14 cellular contexts compared by ENCODE assay signal in genomic region chr2:43745457-43745856, GRCh38. TPM values are rescaled to one million over a fixed set of nuclear protein-coding genes. Genes with fewer than 3 reads are reported as not detected.
DNase-seq lines count a peak whose midpoint lies in the region; ATAC-seq and TF ChIP-seq lines count a peak whose summit lies in the region.
"Had no signal": no experiment of that assay in that cellular context is flagged by ENCODE, and none has a peak within 500 bp of the region (broad histone marks: within the 10 kb centered on the region; RNA-seq: fewer than 3 reads in every experiment).

No MANE protein-coding gene starts in this region.

- H3K27ac ChIP-seq in sigmoid colon: peak overlapping the region in 3 of 4 donors; percentile 36 to 67 (median 61)
- H3K27ac ChIP-seq: prostate gland had no signal

- no peak for TF ChIP-seq POLR2A in sigmoid colon (IDR thresholded peaks at IDR 0.05)

- H3K9me3 ChIP-seq in sigmoid colon: no peaks in the 10 kb centered on the region
- H3K9me3 ChIP-seq: prostate gland had no signal

- no peaks in the 10 kb centered on the region for H3K27me3 ChIP-seq in sigmoid colon

- H3K4me3 ChIP-seq in astrocyte of the spinal cord (ENCODE audit: low read depth, low read length) (no peak overlapping the region), sigmoid colon (no peak overlapping the region)
- H3K4me3 ChIP-seq: prostate gland had no signal

- in situ Hi-C loops in astrocyte of the spinal cord (cut with HindIII; ENCODE audit: low sequenced_read_pairs): no loop called here

- TF ChIP-seq CTCF in astrocyte of the spinal cord (IDR thresholded peaks at IDR 0.05; ENCODE audit: low read depth, low read length) (no peak), sigmoid colon (IDR thresholded peaks at IDR 0.05) (no peak)

- peaks cover 0 to 20% (median 12%) of the 10 kb centered on the region in 4 donors for H3K4me1 ChIP-seq in sigmoid colon
- H3K4me1 ChIP-seq: prostate gland had no signal

- 80 to 86% methylated on average over 3 of the region's 3 CpGs for WGBS in sigmoid colon, 2 donors

- no peak for TF ChIP-seq EP300 in sigmoid colon (IDR thresholded peaks at IDR 0.05)

- DNase-seq in GM03348 (ENCODE audit: low spot score) (peak; percentile 69), astrocyte of the spinal cord (ENCODE audit: low read depth, low spot score) (peak; percentile 67), iris pigment epithelial cell (ENCODE audit: low read depth) (peak; percentile 53), sigmoid colon (no peak), iPS-NIHi11 (ENCODE audit: low spot score) (no peak), COR-L47 (lab: John Stamatoyannopoulos, UW) (no peak)
- no peak for DNase-seq in stimulated activated CD4-positive, alpha-beta T cell treated with anti-CD3 and anti-CD28 coated beads, Interleukin-4, amount 100 ng/mL, for 1 hour
- DNase-seq: activated T-cell treated with anti-CD3 and anti-CD28 coated beads, Interleukin-2, amount 50 U/mL, for 4 hours; NCI-H1092; NCI-H345; PC-3 had no signal

- intact Hi-C loops in sigmoid colon (cut with DNase I): no loop called here

- H3K36me3 ChIP-seq in sigmoid colon: peaks cover 0 to 35% (median 0%) of the 10 kb centered on the region in 4 donors
- H3K36me3 ChIP-seq: prostate gland had no signal

- no peak for ATAC-seq in HG03025 (IDR thresholded peaks at IDR 0.05; ENCODE audit: low FRiP score, unreplicated experiment)
- ATAC-seq: activated T-cell treated with anti-CD3 and anti-CD28 coated beads, Interleukin-2, amount 50 U/mL, for 4 hours; PC-3; stimulated activated effector memory CD8-positive, alpha-beta T cell treated with anti-CD3 and anti-CD28 coated beads, Interleukin-12 subunit alpha, Interleukin-12 subunit beta, amount 100 ng/mL, for 72 hours had no signal

RNA-seq across cellular contexts. Expression of gene DYNC2LI1, which starts 28.4 kb away (rescaled TPM):
- 10 to 100 TPM; 15.1 to 32.1 (median 25.1) TPM for total RNA-seq in sigmoid colon
- polyA plus RNA-seq in sigmoid colon: 10 to 100 TPM; 11.7 to 27.6 (median 26.8) TPM

Comparison
In these comparisons a context has a peak if more than half of its experiments do, and no peak if none do; other contexts are left out.
1. DNase-seq: peak in GM03348 (single experiment), astrocyte of the spinal cord (single experiment) and iris pigment epithelial cell (single experiment); none in sigmoid colon (single experiment), iPS-NIHi11 (single experiment), COR-L47 (single experiment) and stimulated activated CD4-positive, alpha-beta T cell treated with anti-CD3 and anti-CD28 coated beads, Interleukin-4, amount 100 ng/mL, for 1 hour (single experiment).